In genomic region chr21:23853796-23854379, GRCh38 we compare ENCODE assay signal across 9 cellular contexts.
A peak's percentile ranks its signal among the peaks of the same experiment; 100 is the strongest.
DNase-seq lines count a peak whose midpoint lies in the region; ATAC-seq, FAIRE-seq and TF ChIP-seq lines count a peak whose summit lies in the region.
"Had no signal": no experiment of that assay in that cellular context is flagged by ENCODE, and none has a peak within 500 bp of the region (broad histone marks: within the 10 kb centered on the region; RNA-seq: fewer than 3 reads in every experiment).

No MANE protein-coding gene starts in this region.

- 21 to 22% methylated on average over 1 of the region's 1 CpG for WGBS in sigmoid colon, 2 donors

- H3K9me3 ChIP-seq in sigmoid colon: no peaks in the 10 kb centered on the region

- no peak overlapping the region for H3K27ac ChIP-seq in C4-2B
- no peak overlapping the region for H3K27ac ChIP-seq in sigmoid colon

- H3K4me1 ChIP-seq in sigmoid colon: no peaks in the 10 kb centered on the region

- no peak for TF ChIP-seq POLR2A in sigmoid colon (IDR thresholded peaks at IDR 0.05)
- TF ChIP-seq POLR2A in H54 (IDR thresholded peaks at IDR 0.05; ENCODE audit: low read depth, low read length): no peak

- intact Hi-C loops in sigmoid colon (cut with DNase I): loop anchor here (5.0 kb wide), 1 partner anchor 1533 kb away; no protein-coding TSS in a partner anchor

- TF ChIP-seq EP300 in sigmoid colon (IDR thresholded peaks at IDR 0.05): no peak

- H3K4me3 ChIP-seq in sigmoid colon: no peak overlapping the region

- no peaks in the 10 kb centered on the region for H3K36me3 ChIP-seq in sigmoid colon

- peak; percentile 55 for DNase-seq in KBM-7
- DNase-seq in SW480 (ENCODE audit: low spot score): peak; percentile 48
- DNase-seq in hepatic stellate cell (ENCODE audit: low spot score): peak; percentile 2
- DNase-seq in sigmoid colon: no peak
- no peak for DNase-seq in islet precursor cell
- no peak for DNase-seq in H54 (ENCODE audit: insufficient read length, low spot score)

- in situ Hi-C loops in KBM-7 (cut with MboI; ENCODE audit: low pct_unique_long_range_greater_than_20kb, low sequenced_read_pairs): no loop called here

- TF ChIP-seq CTCF in C4-2B (conservative IDR thresholded peaks at IDR 0.05): peak; percentile 65
- TF ChIP-seq CTCF in sigmoid colon (IDR thresholded peaks at IDR 0.05): peak in 2 of 4 experiments; percentile 30 to 43

- ATAC-seq in GM18861 (IDR thresholded peaks at IDR 0.05; ENCODE audit: unreplicated experiment): peak; percentile 49
- ATAC-seq: HCT116 had no signal

- H3K27me3 ChIP-seq in sigmoid colon: no peaks in the 10 kb centered on the region

- no peak for FAIRE-seq in H54 (lab: Jason Lieb, UNC)

Comparison
In these comparisons a context has a peak if more than half of its experiments do, and no peak if none do; other contexts are left out.
1. DNase-seq: peak in KBM-7 (single experiment), SW480 (single experiment) and hepatic stellate cell (single experiment); none in sigmoid colon (single experiment), islet precursor cell (single experiment) and H54 (single experiment).